In genomic region chr3:13419356-13420050, GRCh38 we compare ENCODE assay signal across 1 cellular context.
TF ChIP-seq lines count a peak whose summit lies in the region.

No MANE protein-coding gene starts in this region.

TF ChIP-seq in K562, 482 proteins besides CTCF, POLR2A, EP300 and RAD21 (continued from another document):
- TF ChIP-seq E2F6 (IDR thresholded peaks at IDR 0.05; ENCODE audit: borderline replicate concordance in 1 of 2, extremely low read depth in 1 of 2, insufficient read depth in 1 of 2, insufficient read length in 1 of 2, low read depth in 1 of 2, low read length in 1 of 2, poor library complexity in 1 of 2, severe bottlenecking in 1 of 2): peak; percentile 76 to 91
- TF ChIP-seq ZBTB33 (CRISPR knock-in tag; IDR thresholded peaks at IDR 0.05): no peak
- no peak for TF ChIP-seq TBP (optimal IDR thresholded peaks at IDR 0.05; ENCODE audit: low read depth, low read length)
- TF ChIP-seq MCM5 (IDR thresholded peaks at IDR 0.05; ENCODE audit: low read depth): no peak
- no peak for TF ChIP-seq JUND (IDR thresholded peaks at IDR 0.05; ENCODE audit: borderline replicate concordance, low read depth, low read length)
- TF ChIP-seq JUND (tag; IDR thresholded peaks at IDR 0.05; ENCODE audit: borderline replicate concordance, low read depth, low read length): no peak; the same call in 2 of the 3 replicates
- TF ChIP-seq HEY1 (CRISPR knock-in tag; IDR thresholded peaks at IDR 0.05; ENCODE audit: borderline replicate concordance): no peak
- TF ChIP-seq GTF2B (IDR thresholded peaks at IDR 0.05; ENCODE audit: extremely low read depth, insufficient read length): no peak
- TF ChIP-seq CTCFL (IDR thresholded peaks at IDR 0.05; ENCODE audit: borderline replicate concordance, insufficient read depth, low read depth, low read length, poor library complexity, severe bottlenecking): peak; percentile 59
- no peak for TF ChIP-seq KAT8 (IDR thresholded peaks at IDR 0.05; ENCODE audit: low read depth)
- TF ChIP-seq PTBP1 (IDR thresholded peaks at IDR 0.05; ENCODE audit: low read depth, low read length): no peak
- no peak for TF ChIP-seq BMI1 (IDR thresholded peaks at IDR 0.05; ENCODE audit: low read length)
